14 cellular contexts compared by ENCODE assay signal in genomic region chr9:120951960-120952630, GRCh38.
"Had no signal": no experiment of that assay in that cellular context is flagged by ENCODE, and none has a peak within 500 bp of the region (broad histone marks: within the 10 kb centered on the region; RNA-seq: fewer than 3 reads in every experiment).

No MANE protein-coding gene starts in this region.

- H3K4me1 Mint-ChIP-seq: neural progenitor cell; stimulated activated naive B cell treated with anti-CD40 and anti-IgM and Interleukin-4, amounts not matched to agents 10 μg/mL and 1 μg/mL and 100 μg/mL, for 72 hours had no signal

- H3K27me3 ChIP-seq: esophagus muscularis mucosa, hepatocyte, neural progenitor cell had no signal

- H3K79me2 ChIP-seq: hepatocyte, parathyroid adenoma had no signal

- H3K9me3 Mint-ChIP-seq: activated naive CD4-positive, alpha-beta T cell treated with anti-CD3 and anti-CD28 coated beads for 36 hours; activated T-helper 2 cell treated with anti-CD3 and anti-CD28 coated beads, Interferon-gamma antibody, Interleukin-2, Interleukin-4, amounts not matched to agents 10 μg/mL and 5 μg/mL and 100 μg/mL, durations not matched to agents 14 hours and 24 hours and 36 hours; neural progenitor cell; stimulated activated naive B cell treated with anti-CD40 and anti-IgM and Interleukin-4, amounts not matched to agents 10 μg/mL and 1 μg/mL and 100 μg/mL, for 72 hours had no signal

- H3K4me2 ChIP-seq: hepatocyte, neural progenitor cell had no signal

- H3K4me3 ChIP-seq: esophagus muscularis mucosa, hepatocyte, neural progenitor cell had no signal

- H3K27me3 Mint-ChIP-seq: stimulated activated naive B cell treated with anti-CD40 and anti-IgM and Interleukin-4, amounts not matched to agents 10 μg/mL and 1 μg/mL and 100 μg/mL, for 72 hours had no signal

- H3K9ac ChIP-seq: neural progenitor cell, parathyroid adenoma had no signal

- DNase-seq: activated CD4-positive, alpha-beta T cell treated with anti-CD3 and anti-CD28 coated beads for 1 hour; activated CD4-positive, alpha-beta T cell treated with anti-CD3 and anti-CD28 coated beads, Interleukin-2, amount 50 U/mL, for 48 hours; activated naive CD4-positive, alpha-beta T cell treated with anti-CD3 and anti-CD28 coated beads for 36 hours; stimulated activated naive B cell treated with anti-CD40 and anti-IgM and Interleukin-4, amounts not matched to agents 10 μg/mL and 1 μg/mL and 100 μg/mL, for 72 hours; T-helper 1 cell; T1000 had no signal

- H3K27ac ChIP-seq: hepatocyte, neural progenitor cell, parathyroid adenoma had no signal

- H3K9me3 ChIP-seq: esophagus muscularis mucosa had no signal

- H2AFZ ChIP-seq: hepatocyte, neural progenitor cell, parathyroid adenoma had no signal

- FAIRE-seq: endometrium, keratinocyte had no signal

- H3K4me3 Mint-ChIP-seq: activated naive CD4-positive, alpha-beta T cell treated with anti-CD3 and anti-CD28 coated beads for 36 hours; neural progenitor cell; stimulated activated naive B cell treated with anti-CD40 and anti-IgM and Interleukin-4, amounts not matched to agents 10 μg/mL and 1 μg/mL and 100 μg/mL, for 72 hours had no signal

- ATAC-seq: SK-N-SH treated with all-trans-retinoic acid at 6 μM for 48 hours; stimulated activated naive B cell treated with anti-CD40 and anti-IgM and Interleukin-4, amounts not matched to agents 10 μg/mL and 1 μg/mL and 100 μg/mL, for 72 hours had no signal

- H3K4me1 ChIP-seq: neural progenitor cell, parathyroid adenoma had no signal

- H3K36me3 ChIP-seq: neural progenitor cell had no signal

- H3K27ac Mint-ChIP-seq: activated naive CD4-positive, alpha-beta T cell treated with anti-CD3 and anti-CD28 coated beads for 36 hours; activated T-helper 2 cell treated with anti-CD3 and anti-CD28 coated beads, Interferon-gamma antibody, Interleukin-2, Interleukin-4, amounts not matched to agents 10 μg/mL and 5 μg/mL and 100 μg/mL, durations not matched to agents 14 hours and 24 hours and 36 hours; neural progenitor cell; stimulated activated naive B cell treated with anti-CD40 and anti-IgM and Interleukin-4, amounts not matched to agents 10 μg/mL and 1 μg/mL and 100 μg/mL, for 72 hours had no signal
